3 cellular contexts compared by ENCODE assay signal in genomic region chr20:25001323-25001722, GRCh38.
A peak's percentile ranks its signal among the peaks of the same experiment; 100 is the strongest.
TF ChIP-seq lines count a peak whose summit lies in the region.

No MANE protein-coding gene starts in this region.

TF ChIP-seq in A549, 52 proteins besides CTCF, POLR2A, EP300 and RAD21:
- TF ChIP-seq KDM1A (IDR thresholded peaks at IDR 0.05; ENCODE audit: low read depth): 0 out of 2 replicates have a peak, but pooled peaks have one; percentile 14

TF ChIP-seq in HEK293, 187 proteins besides CTCF, POLR2A, EP300 and RAD21:
- peak; percentile 92 for TF ChIP-seq ZNF146 (tag by site-specific recombination; IDR thresholded peaks at IDR 0.05)

TF ChIP-seq in K562, 482 proteins besides CTCF, POLR2A, EP300 and RAD21:
- peak; percentile 29 for TF ChIP-seq ZNF146 (CRISPR knock-in tag; IDR thresholded peaks at IDR 0.05; ENCODE audit: unreplicated experiment)
